In the genomic region with DNA sequence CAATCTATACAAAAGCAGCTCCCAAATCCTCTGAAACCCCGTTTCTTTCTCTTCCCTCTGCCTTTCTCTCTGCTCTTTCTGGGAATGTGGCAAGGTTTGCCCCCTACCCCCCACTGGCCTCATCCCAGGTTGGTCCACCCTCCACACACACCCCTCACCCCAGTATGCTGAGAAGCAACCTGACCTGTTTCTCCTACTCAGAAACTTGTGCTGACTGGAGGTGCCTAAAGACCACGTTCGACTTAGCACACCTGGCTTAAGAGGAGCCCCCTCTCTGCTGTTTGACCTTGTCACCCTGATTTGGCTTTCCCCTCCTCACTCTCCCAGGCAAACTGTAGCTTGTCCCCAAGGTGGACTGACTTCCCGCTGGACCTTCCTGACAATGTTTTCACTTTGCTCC, we compare ENCODE assay signal across 9 cellular contexts. TPM values are rescaled to one million over a fixed set of nuclear protein-coding genes. Genes with fewer than 3 reads are reported as not detected.
DNase-seq lines count a peak whose midpoint lies in the region; ATAC-seq, FAIRE-seq and TF ChIP-seq lines count a peak whose summit lies in the region.
"Had no signal": no experiment of that assay in that cellular context is flagged by ENCODE, and none has a peak within 500 bp of the region (broad histone marks: within the 10 kb centered on the region; RNA-seq: fewer than 3 reads in every experiment).

No MANE protein-coding gene starts in this region.

- ATAC-seq in HepG2 (no peak), HG03460 (IDR thresholded peaks at IDR 0.05; ENCODE audit: unreplicated experiment) (no peak)

- H4K20me1 ChIP-seq in HepG2 (ENCODE audit: insufficient read depth, low read length): no peaks in the 10 kb centered on the region

- no peaks in the 10 kb centered on the region for H3K9me3 Mint-ChIP-seq in activated CD4-positive, alpha-beta T cell treated with anti-CD3 and anti-CD28 coated beads, Interleukin-2, amount 10 ng/mL, durations not matched to agents 7 days and 5 days

- H3K4me1 ChIP-seq in ascending aorta (peaks cover 9 to 29% of the 10 kb centered on the region in 2 donors), HepG2 (ENCODE audit: insufficient read depth, low read length) (peaks cover 40% of the 10 kb centered on the region), subcutaneous abdominal adipose tissue (ENCODE audit: control insufficient read depth in 5 of 5, insufficient read depth in 5 of 5, low read length in 5 of 5) (peaks cover 6 to 48% (median 41%) of the 10 kb centered on the region in 5 donors)

- FAIRE-seq in HepG2 (lab: Jason Lieb, UNC): no peak

- no peak for TF ChIP-seq POLR2A in HepG2 (IDR thresholded peaks at IDR 0.05; ENCODE audit: insufficient read depth in 1 of 2, low read depth in 2 of 2, low read length in 2 of 2)

- TF ChIP-seq EP300 in HepG2 (IDR thresholded peaks at IDR 0.05; ENCODE audit: low read depth in 2 of 2, low read length in 2 of 2) (no peak), HepG2 (CRISPR knock-in tag; IDR thresholded peaks at IDR 0.05; ENCODE audit: borderline replicate concordance) (no peak)

- peak overlapping the region; percentile 66 to 86 for H3K4me3 ChIP-seq in ascending aorta
- peak overlapping the region in 2 of 3 experiments; percentile 66 to 93; a peak in 4 of 6 replicates for H3K4me3 ChIP-seq in HepG2 (replicated peaks in 1 of 3; ENCODE audit: insufficient read depth in 1 of 3, low read depth in 2 of 3, low read length in 3 of 3)
- H3K4me3 ChIP-seq in subcutaneous abdominal adipose tissue (ENCODE audit: low read depth in 1 of 5, low read length in 5 of 5): peak overlapping the region; percentile 80 to 95 (median 86)

- POLR2A ChIA-PET in activated CD4-positive, alpha-beta T cell treated with anti-CD3 and anti-CD28 coated beads, Interleukin-2, amount 10 ng/mL, durations not matched to agents 7 days and 5 days (lab: Charles Lee): no interaction called here
- POLR2A ChIA-PET in HepG2 (lab: Yijun Ruan, JAX) (interaction anchor here (2.8 to 4.2 kb wide), 2 partner anchors 29 to 42 kb away, joined by 10 to 21 read pairs; no protein-coding TSS in a partner anchor), GM10248 (lab: Yijun Ruan, JAX) (no interaction called here)

- H3K4me1 Mint-ChIP-seq in activated CD4-positive, alpha-beta T cell treated with anti-CD3 and anti-CD28 coated beads, Interleukin-2, amount 10 ng/mL, durations not matched to agents 7 days and 5 days: peaks cover 36% of the 10 kb centered on the region

- intact Hi-C loops in ascending aorta (cut with DNase I) (loop anchor here (5.0 kb wide), 2 partner anchors 34 to 41 kb away; a partner anchor contains a TSS), HepG2 (cut with micrococcal nuclease; ENCODE audit: unreplicated experiment) (no loop called here)

- in situ Hi-C loops in HepG2 (cut with HindIII; ENCODE audit: extremely low pct_ligation_motif_present, low pct_unique_long_range_greater_than_20kb): no loop called here

- peaks cover 32% of the 10 kb centered on the region for H3K79me2 ChIP-seq in HepG2 (ENCODE audit: insufficient read depth, low read length)

- H3K4me2 ChIP-seq in HepG2 (ENCODE audit: low read depth, low read length): peak overlapping the region; percentile 74

- no peaks in the 10 kb centered on the region for H3K36me3 Mint-ChIP-seq in activated CD4-positive, alpha-beta T cell treated with anti-CD3 and anti-CD28 coated beads, Interleukin-2, amount 10 ng/mL, durations not matched to agents 7 days and 5 days (ENCODE audit: low read depth)

- H3K9me3 ChIP-seq in ascending aorta (no peaks in the 10 kb centered on the region), HepG2 (ENCODE audit: low read length) (no peaks in the 10 kb centered on the region), subcutaneous abdominal adipose tissue (ENCODE audit: control insufficient read depth in 5 of 5, low read length in 5 of 5) (no peaks in the 10 kb centered on the region)

- H3K27ac ChIP-seq in ascending aorta: peak overlapping the region; percentile 87 to 96
- no peak overlapping the region for H3K27ac ChIP-seq in HepG2 (ENCODE audit: extremely low read length, insufficient read depth, low read length)
- no peak overlapping the region for H3K27ac ChIP-seq in subcutaneous abdominal adipose tissue (ENCODE audit: low read depth, low read length)

- H3K27me3 Mint-ChIP-seq in activated CD4-positive, alpha-beta T cell treated with anti-CD3 and anti-CD28 coated beads, Interleukin-2, amount 10 ng/mL, durations not matched to agents 7 days and 5 days: peaks cover 53% of the 10 kb centered on the region

- TF ChIP-seq CTCF in ascending aorta (IDR thresholded peaks at IDR 0.05): no peak
- no peak for TF ChIP-seq CTCF in HepG2 (CRISPR knock-in tag; IDR thresholded peaks at IDR 0.05)
- no peak for TF ChIP-seq CTCF in GM10248 (IDR thresholded peaks at IDR 0.05; ENCODE audit: control extremely low read depth, extremely low read depth, low read depth, missing control alignments)

- CTCF ChIA-PET in activated CD4-positive, alpha-beta T cell treated with anti-CD3 and anti-CD28 coated beads, Interleukin-2, amount 10 ng/mL, durations not matched to agents 7 days and 5 days (lab: Charles Lee): interaction anchor here (1.1 to 2.6 kb wide), 6 partner anchors 11 to 49 kb away, joined by 3 to 13 read pairs (median 4); no protein-coding TSS in a partner anchor
- CTCF ChIA-PET in HepG2 (lab: Yijun Ruan, JAX; ENCODE audit: low intra/inter-chr PET ratio, low total read pairs): no interaction called here
- CTCF ChIA-PET in GM10248 (lab: Yijun Ruan, JAX): interaction anchor here (1.0 to 2.6 kb wide), 7 partner anchors 9 to 52 kb away, joined by 3 to 14 read pairs (median 3); a partner anchor contains a TSS

- peak overlapping the region; percentile 67 for H3K4me3 Mint-ChIP-seq in activated CD4-positive, alpha-beta T cell treated with anti-CD3 and anti-CD28 coated beads, Interleukin-2, amount 10 ng/mL, durations not matched to agents 7 days and 5 days

- no peak for DNase-seq in activated CD4-positive, alpha-beta T cell treated with anti-CD3 and anti-CD28 coated beads, Interleukin-2, amount 10 ng/mL, durations not matched to agents 7 days and 5 days
- DNase-seq in activated CD4-positive, alpha-beta T cell treated with anti-CD3 and anti-CD28 coated beads, Interleukin-2, amount 50 U/mL, for 4 hours: no peak
- no peak for DNase-seq in ascending aorta (ENCODE audit: low spot score in 2 of 2)
- DNase-seq in HepG2 (ENCODE audit: low spot score): no peak
- no peak for DNase-seq in iPS-NIHi7 (ENCODE audit: extremely low spot score)
- DNase-seq in GM10248 (ENCODE audit: extremely low spot score): no peak

- WGBS in HepG2 (ENCODE audit: low lambda C conversion rate): 85% methylated on average over 4 of the region's 4 CpGs

- H3K9ac ChIP-seq in HepG2 (ENCODE audit: insufficient read depth, low read depth, low read length) (no peak overlapping the region), subcutaneous abdominal adipose tissue (ENCODE audit: low read length in 5 of 5) (peak overlapping the region in 2 of 5 donors; percentile 83 to 84)

- H3K27me3 ChIP-seq in ascending aorta: no peaks in the 10 kb centered on the region
- no peaks in the 10 kb centered on the region for H3K27me3 ChIP-seq in HepG2 (ENCODE audit: control insufficient read depth in 1 of 2, insufficient read depth in 2 of 2, low read length in 2 of 2)
- no peaks in the 10 kb centered on the region for H3K27me3 ChIP-seq in subcutaneous abdominal adipose tissue (ENCODE audit: control insufficient read depth in 5 of 5, insufficient read depth in 4 of 5, low read length in 5 of 5)

- peak overlapping the region; percentile 70 for H3K27ac Mint-ChIP-seq in activated CD4-positive, alpha-beta T cell treated with anti-CD3 and anti-CD28 coated beads, Interleukin-2, amount 10 ng/mL, durations not matched to agents 7 days and 5 days

- no TSS peak for BruUV-seq in HepG2 (replicated peaks; lab: Mats Ljungman, UMichigan)

- H2AFZ ChIP-seq in HepG2 (ENCODE audit: low read length): no peak overlapping the region

- no peak for TF ChIP-seq RAD21 in HepG2 (CRISPR knock-in tag; IDR thresholded peaks at IDR 0.05)

- H3K36me3 ChIP-seq in ascending aorta (no peaks in the 10 kb centered on the region), HepG2 (replicated peaks in 1 of 2; ENCODE audit: control insufficient read depth in 1 of 2, insufficient read depth in 2 of 2, low read length in 2 of 2) (no peaks in the 10 kb centered on the region), subcutaneous abdominal adipose tissue (ENCODE audit: control insufficient read depth in 5 of 5, insufficient read depth in 5 of 5, low read length in 5 of 5) (no peaks in the 10 kb centered on the region)

RNA-seq across cellular contexts. Expression of a gene that starts 1.1 kb away (rescaled TPM):
- total RNA-seq in activated CD4-positive, alpha-beta T cell treated with anti-CD3 and anti-CD28 coated beads, Interleukin-2, amount 10 ng/mL, durations not matched to agents 7 days and 5 days: 10 to 100 TPM; 20.5 to 21.6 TPM
- total RNA-seq in ascending aorta (113 TPM), HepG2 (2016; rRNA removed; fragmentation: Illumina TruSeq; extraction: Trizol) (49.9 and 50.7 TPM in 2 replicates)
- total RNA-seq in HepG2 (2016; cell fraction: cytosol; rRNA removed; fragmentation: Illumina TruSeq; extraction: Trizol; ENCODE audit: low read depth): 13.3 and 15.3 TPM in 2 replicates
- total RNA-seq in HepG2 (2016; cell fraction: insoluble cytoplasmic fraction; rRNA removed; fragmentation: Illumina TruSeq; extraction: Trizol): 44.4 and 46.1 TPM in 2 replicates
- total RNA-seq in HepG2 (2016; cell fraction: membrane; rRNA removed; fragmentation: Illumina TruSeq; extraction: Trizol): 36.1 and 39.7 TPM in 2 replicates
- total RNA-seq in HepG2 (2016; cell fraction: nucleus; rRNA removed; fragmentation: Illumina TruSeq; extraction: Trizol): 44.2 and 49.8 TPM in 2 replicates
- 41.4 and 52.4 TPM in 2 replicates for polyA plus RNA-seq in HepG2 (2011; rRNA removed)
- polyA plus RNA-seq in HepG2 (2011; cell fraction: cytosol; rRNA removed): 28.0 and 28.2 TPM in 2 replicates
- polyA plus RNA-seq in HepG2 (2011; cell fraction: nucleus; rRNA removed): 111 and 114 TPM in 2 replicates
- polyA plus RNA-seq in HepG2 (2012): 25.3 and 37.5 TPM in 2 replicates
- 13.8 and 15.1 TPM in 2 replicates for polyA plus RNA-seq in HepG2 (2016; cell fraction: cytosol; fragmentation: Illumina TruSeq; extraction: Trizol; ENCODE audit: low read depth)
- 42.4 and 53.4 TPM in 2 replicates for polyA plus RNA-seq in HepG2 (2016; cell fraction: insoluble cytoplasmic fraction; fragmentation: Illumina TruSeq; extraction: Trizol; ENCODE audit: low read depth)
- 26.2 and 28.3 TPM in 2 replicates for polyA plus RNA-seq in HepG2 (2016; cell fraction: membrane; fragmentation: Illumina TruSeq; extraction: Trizol; ENCODE audit: low read depth)
- polyA plus RNA-seq in HepG2 (2016; cell fraction: nucleus; fragmentation: Illumina TruSeq; extraction: Trizol; ENCODE audit: insufficient read depth, low read depth): 65.8 and 78.0 TPM in 2 replicates
- polyA minus RNA-seq in HepG2 (2011; rRNA and poly(A)+ RNA removed; ENCODE audit: low replicate concordance): 18.7 and 34.8 TPM in 2 replicates
- polyA minus RNA-seq in HepG2 (2011; cell fraction: cytosol; rRNA and poly(A)+ RNA removed): 17.4 TPM in 2 replicates
- polyA minus RNA-seq in HepG2 (2011; cell fraction: nucleus; rRNA and poly(A)+ RNA removed): 40.3 and 47.5 TPM in 2 replicates

RNA-seq across cellular contexts. Expression of a gene that starts 30.9 kb away (rescaled TPM):
- total RNA-seq in activated CD4-positive, alpha-beta T cell treated with anti-CD3 and anti-CD28 coated beads, Interleukin-2, amount 10 ng/mL, durations not matched to agents 7 days and 5 days: 1 to 10 TPM; 5.5 to 6.2 TPM
- total RNA-seq in ascending aorta (not detected), HepG2 (2016; rRNA removed; fragmentation: Illumina TruSeq; extraction: Trizol) (not detected in 2 replicates)
- total RNA-seq in HepG2 (2016; cell fraction: cytosol; rRNA removed; fragmentation: Illumina TruSeq; extraction: Trizol; ENCODE audit: low read depth): not detected in 2 replicates
- not detected in 2 replicates for total RNA-seq in HepG2 (2016; cell fraction: insoluble cytoplasmic fraction; rRNA removed; fragmentation: Illumina TruSeq; extraction: Trizol)
- total RNA-seq in HepG2 (2016; cell fraction: membrane; rRNA removed; fragmentation: Illumina TruSeq; extraction: Trizol): not detected in 2 replicates
- total RNA-seq in HepG2 (2016; cell fraction: nucleus; rRNA removed; fragmentation: Illumina TruSeq; extraction: Trizol): not detected in 2 replicates
- polyA plus RNA-seq in HepG2 (2011; rRNA removed): 0.03 TPM in 1 of 2 replicates, not detected in the other
- not detected in 2 replicates for polyA plus RNA-seq in HepG2 (2011; cell fraction: cytosol; rRNA removed)
- polyA plus RNA-seq in HepG2 (2011; cell fraction: nucleus; rRNA removed): not detected in 2 replicates
- 0.86 and 1.2 TPM in 2 replicates for polyA plus RNA-seq in HepG2 (2012)
- not detected in 2 replicates for polyA plus RNA-seq in HepG2 (2016; cell fraction: cytosol; fragmentation: Illumina TruSeq; extraction: Trizol; ENCODE audit: low read depth)
- polyA plus RNA-seq in HepG2 (2016; cell fraction: insoluble cytoplasmic fraction; fragmentation: Illumina TruSeq; extraction: Trizol; ENCODE audit: low read depth): not detected in 2 replicates
- polyA plus RNA-seq in HepG2 (2016; cell fraction: membrane; fragmentation: Illumina TruSeq; extraction: Trizol; ENCODE audit: low read depth): not detected in 2 replicates
- polyA plus RNA-seq in HepG2 (2016; cell fraction: nucleus; fragmentation: Illumina TruSeq; extraction: Trizol; ENCODE audit: insufficient read depth, low read depth): not detected in 2 replicates
- not detected in 2 replicates for polyA minus RNA-seq in HepG2 (2011; rRNA and poly(A)+ RNA removed; ENCODE audit: low replicate concordance)
- polyA minus RNA-seq in HepG2 (2011; cell fraction: cytosol; rRNA and poly(A)+ RNA removed): not detected in 2 replicates
- not detected in 2 replicates for polyA minus RNA-seq in HepG2 (2011; cell fraction: nucleus; rRNA and poly(A)+ RNA removed)
- total RNA-seq: RPMI7951 had no signal

RNA-seq across cellular contexts. Expression of a gene that starts 35.0 kb away (rescaled TPM):
- total RNA-seq in activated CD4-positive, alpha-beta T cell treated with anti-CD3 and anti-CD28 coated beads, Interleukin-2, amount 10 ng/mL, durations not matched to agents 7 days and 5 days: not detected
- not detected for total RNA-seq in ascending aorta
- total RNA-seq in HepG2 (2016; rRNA removed; fragmentation: Illumina TruSeq; extraction: Trizol): 1.9 and 2.0 TPM in 2 replicates
- total RNA-seq in HepG2 (2016; cell fraction: cytosol; rRNA removed; fragmentation: Illumina TruSeq; extraction: Trizol; ENCODE audit: low read depth): 0.35 and 0.40 TPM in 2 replicates
- 2.0 and 2.2 TPM in 2 replicates for total RNA-seq in HepG2 (2016; cell fraction: insoluble cytoplasmic fraction; rRNA removed; fragmentation: Illumina TruSeq; extraction: Trizol)
- 1.4 and 1.6 TPM in 2 replicates for total RNA-seq in HepG2 (2016; cell fraction: membrane; rRNA removed; fragmentation: Illumina TruSeq; extraction: Trizol)
- total RNA-seq in HepG2 (2016; cell fraction: nucleus; rRNA removed; fragmentation: Illumina TruSeq; extraction: Trizol): 1.1 and 1.6 TPM in 2 replicates
- polyA plus RNA-seq in HepG2 (2011; rRNA removed): 0.82 and 0.95 TPM in 2 replicates
- polyA plus RNA-seq in HepG2 (2011; cell fraction: cytosol; rRNA removed): 0.88 and 1.0 TPM in 2 replicates
- polyA plus RNA-seq in HepG2 (2011; cell fraction: nucleus; rRNA removed): 0.57 and 0.77 TPM in 2 replicates
- polyA plus RNA-seq in HepG2 (2012): 0.73 and 0.79 TPM in 2 replicates
- 0.28 and 0.41 TPM in 2 replicates for polyA plus RNA-seq in HepG2 (2016; cell fraction: cytosol; fragmentation: Illumina TruSeq; extraction: Trizol; ENCODE audit: low read depth)
- polyA plus RNA-seq in HepG2 (2016; cell fraction: insoluble cytoplasmic fraction; fragmentation: Illumina TruSeq; extraction: Trizol; ENCODE audit: low read depth): 2.7 and 2.9 TPM in 2 replicates
- polyA plus RNA-seq in HepG2 (2016; cell fraction: membrane; fragmentation: Illumina TruSeq; extraction: Trizol; ENCODE audit: low read depth): 1.2 and 1.3 TPM in 2 replicates
- 1.7 and 1.8 TPM in 2 replicates for polyA plus RNA-seq in HepG2 (2016; cell fraction: nucleus; fragmentation: Illumina TruSeq; extraction: Trizol; ENCODE audit: insufficient read depth, low read depth)
- 2.2 TPM in 1 of 2 replicates, not detected in the other for polyA minus RNA-seq in HepG2 (2011; rRNA and poly(A)+ RNA removed; ENCODE audit: low replicate concordance)
- 0.49 and 1.1 TPM in 2 replicates for polyA minus RNA-seq in HepG2 (2011; cell fraction: cytosol; rRNA and poly(A)+ RNA removed)
- polyA minus RNA-seq in HepG2 (2011; cell fraction: nucleus; rRNA and poly(A)+ RNA removed): 0.62 and 0.64 TPM in 2 replicates
- total RNA-seq: RPMI7951 had no signal

RNA-seq across cellular contexts. Expression of a gene that starts 40.8 kb away (rescaled TPM):
- total RNA-seq in activated CD4-positive, alpha-beta T cell treated with anti-CD3 and anti-CD28 coated beads, Interleukin-2, amount 10 ng/mL, durations not matched to agents 7 days and 5 days: 1 to 10 TPM; 7.5 TPM
- total RNA-seq in ascending aorta (4.4 TPM), HepG2 (2016; rRNA removed; fragmentation: Illumina TruSeq; extraction: Trizol) (8.4 and 11.3 TPM in 2 replicates)
- total RNA-seq in HepG2 (2016; cell fraction: cytosol; rRNA removed; fragmentation: Illumina TruSeq; extraction: Trizol; ENCODE audit: low read depth): 2.8 and 3.1 TPM in 2 replicates
- total RNA-seq in HepG2 (2016; cell fraction: insoluble cytoplasmic fraction; rRNA removed; fragmentation: Illumina TruSeq; extraction: Trizol): 7.5 and 11.1 TPM in 2 replicates
- 1.5 and 2.4 TPM in 2 replicates for total RNA-seq in HepG2 (2016; cell fraction: membrane; rRNA removed; fragmentation: Illumina TruSeq; extraction: Trizol)
- 7.2 and 8.7 TPM in 2 replicates for total RNA-seq in HepG2 (2016; cell fraction: nucleus; rRNA removed; fragmentation: Illumina TruSeq; extraction: Trizol)
- polyA plus RNA-seq in HepG2 (2011; rRNA removed): 2.3 TPM in 2 replicates
- polyA plus RNA-seq in HepG2 (2011; cell fraction: cytosol; rRNA removed): 0.91 and 1.5 TPM in 2 replicates
- polyA plus RNA-seq in HepG2 (2011; cell fraction: nucleus; rRNA removed): 2.0 and 3.9 TPM in 2 replicates
- 3.5 and 4.3 TPM in 2 replicates for polyA plus RNA-seq in HepG2 (2012)
- polyA plus RNA-seq in HepG2 (2016; cell fraction: cytosol; fragmentation: Illumina TruSeq; extraction: Trizol; ENCODE audit: low read depth): 0.07 and 0.16 TPM in 2 replicates
- 5.7 and 6.8 TPM in 2 replicates for polyA plus RNA-seq in HepG2 (2016; cell fraction: insoluble cytoplasmic fraction; fragmentation: Illumina TruSeq; extraction: Trizol; ENCODE audit: low read depth)
- polyA plus RNA-seq in HepG2 (2016; cell fraction: membrane; fragmentation: Illumina TruSeq; extraction: Trizol; ENCODE audit: low read depth): 0.19 and 0.44 TPM in 2 replicates
- 7.8 and 14.1 TPM in 2 replicates for polyA plus RNA-seq in HepG2 (2016; cell fraction: nucleus; fragmentation: Illumina TruSeq; extraction: Trizol; ENCODE audit: insufficient read depth, low read depth)
- 0.86 and 1.3 TPM in 2 replicates for polyA minus RNA-seq in HepG2 (2011; rRNA and poly(A)+ RNA removed; ENCODE audit: low replicate concordance)
- 1.4 and 4.2 TPM in 2 replicates for polyA minus RNA-seq in HepG2 (2011; cell fraction: cytosol; rRNA and poly(A)+ RNA removed)
- 9.7 TPM in 2 replicates for polyA minus RNA-seq in HepG2 (2011; cell fraction: nucleus; rRNA and poly(A)+ RNA removed)

RNA-seq across cellular contexts. Expression of a gene that starts 52.3 kb away (rescaled TPM):
- total RNA-seq in activated CD4-positive, alpha-beta T cell treated with anti-CD3 and anti-CD28 coated beads, Interleukin-2, amount 10 ng/mL, durations not matched to agents 7 days and 5 days: under 1 TPM; 0.42 to 0.98 TPM
- total RNA-seq in ascending aorta (49.4 TPM), HepG2 (2016; rRNA removed; fragmentation: Illumina TruSeq; extraction: Trizol) (8.9 and 18.2 TPM in 2 replicates)
- total RNA-seq in HepG2 (2016; cell fraction: cytosol; rRNA removed; fragmentation: Illumina TruSeq; extraction: Trizol; ENCODE audit: low read depth): 2.9 and 3.0 TPM in 2 replicates
- 8.5 and 16.1 TPM in 2 replicates for total RNA-seq in HepG2 (2016; cell fraction: insoluble cytoplasmic fraction; rRNA removed; fragmentation: Illumina TruSeq; extraction: Trizol)
- total RNA-seq in HepG2 (2016; cell fraction: membrane; rRNA removed; fragmentation: Illumina TruSeq; extraction: Trizol): 6.2 and 8.3 TPM in 2 replicates
- total RNA-seq in HepG2 (2016; cell fraction: nucleus; rRNA removed; fragmentation: Illumina TruSeq; extraction: Trizol): 14.0 and 18.5 TPM in 2 replicates
- polyA plus RNA-seq in HepG2 (2011; rRNA removed): 25.7 and 34.5 TPM in 2 replicates
- polyA plus RNA-seq in HepG2 (2011; cell fraction: cytosol; rRNA removed): 18.4 and 21.6 TPM in 2 replicates
- polyA plus RNA-seq in HepG2 (2011; cell fraction: nucleus; rRNA removed): 60.0 and 62.0 TPM in 2 replicates
- polyA plus RNA-seq in HepG2 (2012): 12.5 and 16.7 TPM in 2 replicates
- 2.1 and 2.2 TPM in 2 replicates for polyA plus RNA-seq in HepG2 (2016; cell fraction: cytosol; fragmentation: Illumina TruSeq; extraction: Trizol; ENCODE audit: low read depth)
- polyA plus RNA-seq in HepG2 (2016; cell fraction: insoluble cytoplasmic fraction; fragmentation: Illumina TruSeq; extraction: Trizol; ENCODE audit: low read depth): 11.5 and 14.1 TPM in 2 replicates
- polyA plus RNA-seq in HepG2 (2016; cell fraction: membrane; fragmentation: Illumina TruSeq; extraction: Trizol; ENCODE audit: low read depth): 4.6 and 5.0 TPM in 2 replicates
- polyA plus RNA-seq in HepG2 (2016; cell fraction: nucleus; fragmentation: Illumina TruSeq; extraction: Trizol; ENCODE audit: insufficient read depth, low read depth): 52.3 and 58.0 TPM in 2 replicates
- 10.1 and 31.5 TPM in 2 replicates for polyA minus RNA-seq in HepG2 (2011; rRNA and poly(A)+ RNA removed; ENCODE audit: low replicate concordance)
- polyA minus RNA-seq in HepG2 (2011; cell fraction: cytosol; rRNA and poly(A)+ RNA removed): 14.4 and 20.5 TPM in 2 replicates
- polyA minus RNA-seq in HepG2 (2011; cell fraction: nucleus; rRNA and poly(A)+ RNA removed): 29.1 and 42.4 TPM in 2 replicates

Comparison
In these comparisons a context has a peak if more than half of its experiments do, and no peak if none do; other contexts are left out.
1. H3K27ac ChIP-seq: peak in ascending aorta (2 of 2); none in HepG2 (single experiment) and subcutaneous abdominal adipose tissue (single experiment).
2. Peak in every context shown above with its lines, with median percentiles within 50 percentile points of each other: H3K4me3 ChIP-seq.